Comparison of ENCODE assay signal across 2 cellular contexts in the genomic region with DNA sequence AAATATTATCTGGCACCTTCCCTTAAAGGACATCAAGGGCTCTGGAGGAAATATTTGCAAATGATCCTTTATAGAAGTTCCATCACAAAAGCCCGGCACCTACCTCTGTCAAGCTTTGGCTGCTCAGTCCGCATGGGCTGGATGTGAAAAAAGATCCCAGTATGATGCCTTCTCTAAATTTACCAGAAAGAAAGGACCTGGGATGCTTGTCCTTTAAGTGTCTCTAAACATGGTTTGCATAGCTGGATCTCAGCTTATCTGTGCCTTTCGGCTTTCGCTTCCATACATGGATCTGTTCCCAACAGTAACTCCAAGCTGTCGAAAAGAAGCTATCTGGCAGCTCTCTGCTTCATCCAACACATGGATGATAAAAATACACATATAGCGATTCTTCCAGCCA.
TF ChIP-seq lines count a peak whose summit lies in the region.

No MANE protein-coding gene starts in this region.

TF ChIP-seq in IMR-90, 13 proteins besides CTCF, POLR2A, EP300 and RAD21:
- TF ChIP-seq RFX5 (IDR thresholded peaks at IDR 0.05; ENCODE audit: low read depth, low read length), result no peak
- TF ChIP-seq MAZ (IDR thresholded peaks at IDR 0.05; ENCODE audit: borderline replicate concordance, low read depth, low read length), result no peak
- no peak for TF ChIP-seq MXI1 (IDR thresholded peaks at IDR 0.05; ENCODE audit: borderline replicate concordance, low read depth, low read length)
- TF ChIP-seq FOS (IDR thresholded peaks at IDR 0.05; ENCODE audit: low read depth, low read length), result no peak
- no peak for TF ChIP-seq CHD1 (IDR thresholded peaks at IDR 0.05; ENCODE audit: low read depth, low read length)
- TF ChIP-seq, protein P1, sequence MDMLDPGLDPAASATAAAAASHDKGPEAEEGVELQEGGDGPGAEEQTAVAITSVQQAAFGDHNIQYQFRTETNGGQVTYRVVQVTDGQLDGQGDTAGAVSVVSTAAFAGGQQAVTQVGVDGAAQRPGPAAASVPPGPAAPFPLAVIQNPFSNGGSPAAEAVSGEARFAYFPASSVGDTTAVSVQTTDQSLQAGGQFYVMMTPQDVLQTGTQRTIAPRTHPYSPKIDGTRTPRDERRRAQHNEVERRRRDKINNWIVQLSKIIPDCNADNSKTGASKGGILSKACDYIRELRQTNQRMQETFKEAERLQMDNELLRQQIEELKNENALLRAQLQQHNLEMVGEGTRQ (IDR thresholded peaks at IDR 0.05; ENCODE audit: low read depth, low read length), result no peak
- TF ChIP-seq CEBPB (IDR thresholded peaks at IDR 0.05; ENCODE audit: low read depth, low read length), result no peak
- TF ChIP-seq SMC3 (IDR thresholded peaks at IDR 0.05; ENCODE audit: low read depth, low read length), result no peak
- TF ChIP-seq RCOR1 (IDR thresholded peaks at IDR 0.05; ENCODE audit: insufficient replicate concordance, low read length), result no peak
- TF ChIP-seq BHLHE40 (IDR thresholded peaks at IDR 0.05; ENCODE audit: low read depth, low read length), result no peak
- TF ChIP-seq, protein P2, sequence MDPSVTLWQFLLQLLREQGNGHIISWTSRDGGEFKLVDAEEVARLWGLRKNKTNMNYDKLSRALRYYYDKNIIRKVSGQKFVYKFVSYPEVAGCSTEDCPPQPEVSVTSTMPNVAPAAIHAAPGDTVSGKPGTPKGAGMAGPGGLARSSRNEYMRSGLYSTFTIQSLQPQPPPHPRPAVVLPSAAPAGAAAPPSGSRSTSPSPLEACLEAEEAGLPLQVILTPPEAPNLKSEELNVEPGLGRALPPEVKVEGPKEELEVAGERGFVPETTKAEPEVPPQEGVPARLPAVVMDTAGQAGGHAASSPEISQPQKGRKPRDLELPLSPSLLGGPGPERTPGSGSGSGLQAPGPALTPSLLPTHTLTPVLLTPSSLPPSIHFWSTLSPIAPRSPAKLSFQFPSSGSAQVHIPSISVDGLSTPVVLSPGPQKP (IDR thresholded peaks at IDR 0.05; ENCODE audit: borderline replicate concordance, low read depth, low read length), result no peak
- no peak for TF ChIP-seq MAFK (IDR thresholded peaks at IDR 0.05; ENCODE audit: low read depth, low read length)
- no peak for TF ChIP-seq NFE2L2 (IDR thresholded peaks at IDR 0.05; ENCODE audit: low read depth, low read length)

TF ChIP-seq in H1, 55 proteins besides CTCF, POLR2A, EP300 and RAD21:
- TF ChIP-seq CTBP2 (IDR thresholded peaks at IDR 0.05; ENCODE audit: borderline replicate concordance, insufficient read depth, insufficient read length, low read length), result no peak
- no peak for TF ChIP-seq KDM4A (IDR thresholded peaks at IDR 0.05; ENCODE audit: low read depth, low read length, severe bottlenecking)
- no peak for TF ChIP-seq RBBP5 (IDR thresholded peaks at IDR 0.05; ENCODE audit: borderline replicate concordance, low read depth, low read length)
- no peak for TF ChIP-seq ZNF274 (IDR thresholded peaks at IDR 0.05; ENCODE audit: borderline replicate concordance, extremely low read depth, low read length)
- TF ChIP-seq, protein P3, sequence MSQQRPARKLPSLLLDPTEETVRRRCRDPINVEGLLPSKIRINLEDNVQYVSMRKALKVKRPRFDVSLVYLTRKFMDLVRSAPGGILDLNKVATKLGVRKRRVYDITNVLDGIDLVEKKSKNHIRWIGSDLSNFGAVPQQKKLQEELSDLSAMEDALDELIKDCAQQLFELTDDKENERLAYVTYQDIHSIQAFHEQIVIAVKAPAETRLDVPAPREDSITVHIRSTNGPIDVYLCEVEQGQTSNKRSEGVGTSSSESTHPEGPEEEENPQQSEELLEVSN (IDR thresholded peaks at IDR 0.05), result no peak
- no peak for TF ChIP-seq JUND (IDR thresholded peaks at IDR 0.05; ENCODE audit: low read length)
- TF ChIP-seq RXRA (IDR thresholded peaks at IDR 0.05; ENCODE audit: insufficient read depth, low read depth, low read length), result no peak
- TF ChIP-seq, protein P4, sequence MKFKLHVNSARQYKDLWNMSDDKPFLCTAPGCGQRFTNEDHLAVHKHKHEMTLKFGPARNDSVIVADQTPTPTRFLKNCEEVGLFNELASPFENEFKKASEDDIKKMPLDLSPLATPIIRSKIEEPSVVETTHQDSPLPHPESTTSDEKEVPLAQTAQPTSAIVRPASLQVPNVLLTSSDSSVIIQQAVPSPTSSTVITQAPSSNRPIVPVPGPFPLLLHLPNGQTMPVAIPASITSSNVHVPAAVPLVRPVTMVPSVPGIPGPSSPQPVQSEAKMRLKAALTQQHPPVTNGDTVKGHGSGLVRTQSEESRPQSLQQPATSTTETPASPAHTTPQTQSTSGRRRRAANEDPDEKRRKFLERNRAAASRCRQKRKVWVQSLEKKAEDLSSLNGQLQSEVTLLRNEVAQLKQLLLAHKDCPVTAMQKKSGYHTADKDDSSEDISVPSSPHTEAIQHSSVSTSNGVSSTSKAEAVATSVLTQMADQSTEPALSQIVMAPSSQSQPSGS (IDR thresholded peaks at IDR 0.05; ENCODE audit: low read length), result no peak
